In genomic region chr12:57280234-57281062, GRCh38 we compare ENCODE assay signal across 8 cellular contexts. TPM values are rescaled to one million over a fixed set of nuclear protein-coding genes. Genes with fewer than 3 reads are reported as not detected.
DNase-seq lines count a peak whose midpoint lies in the region; ATAC-seq and TF ChIP-seq lines count a peak whose summit lies in the region.

No MANE protein-coding gene starts in this region.

- no peaks in the 10 kb centered on the region for H3K27me3 Mint-ChIP-seq in activated naive CD8-positive, alpha-beta T cell treated with anti-CD3 and anti-CD28 coated beads, Interleukin-2, amount 10 ng/mL, durations not matched to agents 7 days and 5 days

- peak; percentile 95 for ATAC-seq in GM19023 (IDR thresholded peaks at IDR 0.05; ENCODE audit: unreplicated experiment)
- peak; percentile 87 for ATAC-seq in HG03175 (IDR thresholded peaks at IDR 0.05; ENCODE audit: unreplicated experiment)
- ATAC-seq in activated naive CD8-positive, alpha-beta T cell treated with anti-CD3 and anti-CD28 coated beads, Interleukin-2, amount 10 ng/mL, durations not matched to agents 7 days and 5 days (ENCODE audit: low read depth) = peak; percentile 100
- ATAC-seq in left colon = peak; percentile 95

- H3K27ac Mint-ChIP-seq in activated naive CD8-positive, alpha-beta T cell treated with anti-CD3 and anti-CD28 coated beads, Interleukin-2, amount 10 ng/mL, durations not matched to agents 7 days and 5 days = peak overlapping the region; percentile 95

- in situ Hi-C loops in SK-MEL-5 (cut with HindIII; ENCODE audit: low pct_unique_long_range_greater_than_20kb, low sequenced_read_pairs) = no loop called here

- intact Hi-C loops in left colon (cut with DNase I, micrococcal nuclease) = no loop called here

- no peak for TF ChIP-seq CTCF in AG10803 (conservative IDR thresholded peaks at IDR 0.05; ENCODE audit: low read length)

- no peaks in the 10 kb centered on the region for H3K9me3 Mint-ChIP-seq in activated naive CD8-positive, alpha-beta T cell treated with anti-CD3 and anti-CD28 coated beads, Interleukin-2, amount 10 ng/mL, durations not matched to agents 7 days and 5 days

- H3K4me1 Mint-ChIP-seq in activated naive CD8-positive, alpha-beta T cell treated with anti-CD3 and anti-CD28 coated beads, Interleukin-2, amount 10 ng/mL, durations not matched to agents 7 days and 5 days = peaks cover 15% of the 10 kb centered on the region

- peak overlapping the region; percentile 63 for H3K4me3 Mint-ChIP-seq in activated naive CD8-positive, alpha-beta T cell treated with anti-CD3 and anti-CD28 coated beads, Interleukin-2, amount 10 ng/mL, durations not matched to agents 7 days and 5 days

- H3K4me3 ChIP-seq in AG10803 (ENCODE audit: low read length) = no peak overlapping the region

- H3K36me3 Mint-ChIP-seq in activated naive CD8-positive, alpha-beta T cell treated with anti-CD3 and anti-CD28 coated beads, Interleukin-2, amount 10 ng/mL, durations not matched to agents 7 days and 5 days = peaks cover 34% of the 10 kb centered on the region

- POLR2A ChIA-PET in activated naive CD8-positive, alpha-beta T cell treated with anti-CD3 and anti-CD28 coated beads, Interleukin-2, amount 10 ng/mL, durations not matched to agents 7 days and 5 days (lab: Charles Lee) = interaction anchor here (0.7 kb wide), 1 partner anchor 93 kb away, joined by 3 read pairs; no protein-coding TSS in a partner anchor

- DNase-seq in AG10803 (ENCODE audit: low read depth) (peak; percentile 85), SK-MEL-5 (ENCODE audit: low read depth, low spot score) (peak; percentile 28), left colon (peak; percentile 55 to 75), pons (ENCODE audit: low spot score) (no peak)
- peak; percentile 57 for DNase-seq in activated naive CD8-positive, alpha-beta T cell treated with anti-CD3 and anti-CD28 coated beads, Interleukin-2, amount 10 ng/mL, durations not matched to agents 7 days and 5 days
- peak; percentile 44 to 72 (median 68) for DNase-seq in stimulated activated CD4-positive, alpha-beta T cell treated with anti-CD3 and anti-CD28 coated beads, TNF-alpha, amount 100 ng/mL, for 48 hours (ENCODE audit: low read depth in 3 of 3)

RNA-seq across cellular contexts. Expression of gene STAC3, which starts 29.5 kb away (rescaled TPM):
- not detected in 2 replicates for total RNA-seq in SK-MEL-5 (2014; rRNA removed; shearing (Covaris generic))
- polyA plus RNA-seq in SK-MEL-5 (2015; cell fraction: cytosol; rRNA removed) = not detected in 2 replicates
- 0.91 and 5.6 TPM in 2 replicates for polyA plus RNA-seq in SK-MEL-5 (2015; cell fraction: nucleus; rRNA removed)
- 10 to 100 TPM; 10.7 to 11.4 TPM for total RNA-seq in activated naive CD8-positive, alpha-beta T cell treated with anti-CD3 and anti-CD28 coated beads, Interleukin-2, amount 10 ng/mL, durations not matched to agents 7 days and 5 days
- total RNA-seq in left colon = 1 to 10 TPM; 2.0 to 4.2 TPM

RNA-seq across cellular contexts. Expression of gene SHMT2, which starts 50.9 kb away (rescaled TPM):
- total RNA-seq in SK-MEL-5 (2014; rRNA removed; shearing (Covaris generic)) = 345 and 365 TPM in 2 replicates
- polyA plus RNA-seq in SK-MEL-5 (2015; cell fraction: cytosol; rRNA removed) = 441 and 554 TPM in 2 replicates
- polyA plus RNA-seq in SK-MEL-5 (2015; cell fraction: nucleus; rRNA removed) = 436 and 456 TPM in 2 replicates
- 100 to 1,000 TPM; 142 to 159 TPM for total RNA-seq in activated naive CD8-positive, alpha-beta T cell treated with anti-CD3 and anti-CD28 coated beads, Interleukin-2, amount 10 ng/mL, durations not matched to agents 7 days and 5 days
- total RNA-seq in left colon = 10 to 100 TPM; 45.3 to 58.8 TPM
